8 cellular contexts compared by ENCODE assay signal in the genomic region with DNA sequence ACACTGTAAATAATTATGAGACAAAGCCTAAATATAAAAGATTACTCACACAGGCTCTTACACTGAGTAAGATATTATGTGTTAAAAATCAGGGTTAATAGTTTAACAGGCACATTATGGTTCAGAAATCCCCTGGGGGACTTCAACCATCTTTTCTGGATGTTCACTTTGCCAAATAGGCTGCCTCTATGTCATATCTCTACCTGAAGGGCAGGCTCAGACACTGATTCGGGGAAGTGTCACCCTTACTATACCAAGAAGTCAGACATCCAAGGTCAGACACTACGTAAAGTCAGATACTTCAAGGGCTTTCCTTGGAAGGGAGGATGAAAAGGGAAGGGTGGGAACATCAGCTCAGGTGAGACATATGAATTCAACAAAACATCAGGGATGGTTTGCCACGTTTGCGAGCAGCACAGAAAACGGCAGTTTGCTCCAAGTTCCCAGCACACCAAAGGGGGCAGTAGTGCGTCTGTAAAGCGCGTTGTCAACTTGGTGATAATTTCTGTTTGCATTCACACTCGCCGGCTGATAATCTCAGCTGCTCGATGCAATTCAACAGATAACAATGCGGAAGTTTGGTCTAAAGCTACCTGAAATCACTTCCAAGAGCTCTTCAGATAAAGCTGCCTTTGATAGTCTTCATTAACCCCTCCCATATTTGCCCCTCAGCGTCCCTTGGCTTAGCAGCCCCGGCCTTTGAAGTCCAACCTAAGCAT. TPM values are rescaled to one million over a fixed set of nuclear protein-coding genes. Genes with fewer than 3 reads are reported as not detected.
A peak's percentile ranks its signal among the peaks of the same experiment; 100 is the strongest.
DNase-seq lines count a peak whose midpoint lies in the region; TF ChIP-seq lines count a peak whose summit lies in the region.

No MANE protein-coding gene starts in this region.

- no peaks in the 10 kb centered on the region for H3K9me3 Mint-ChIP-seq in activated naive CD8-positive, alpha-beta T cell treated with anti-CD3 and anti-CD28 coated beads for 36 hours

- peak overlapping the region; percentile 92 for H3K27ac ChIP-seq in cardiac muscle cell
- H3K27ac ChIP-seq in parathyroid adenoma: peak overlapping the region; percentile 100
- peak overlapping the region; percentile 88 to 90 (median 89) for H3K27ac ChIP-seq in transverse colon

- H3F3A ChIP-seq in Loucy (ENCODE audit: low read depth): peaks cover 6% of the 10 kb centered on the region; the same call in 1 of the 2 replicates

- in situ Hi-C loops in HAP-1 (cut with MboI; ENCODE audit: low sequenced_read_pairs) (no loop called here), transverse colon (cut with MboI; ENCODE audit: low pct_ligation_motif_present in 1 of 4, low pct_unique_long_range_greater_than_20kb in 1 of 4, low sequenced_read_pairs in 3 of 4) (loop anchor here in 1 of 4 donors (10.0 kb wide), 1 partner anchor 99 kb away; no protein-coding TSS in a partner anchor)

- H3K27me3 ChIP-seq in HAP-1 (ENCODE audit: low read depth): no peaks in the 10 kb centered on the region
- no peaks in the 10 kb centered on the region for H3K27me3 ChIP-seq in Loucy (ENCODE audit: insufficient read depth, low read length, poor library complexity, severe bottlenecking)
- H3K27me3 ChIP-seq in cardiac muscle cell: no peaks in the 10 kb centered on the region
- H3K27me3 ChIP-seq in parathyroid adenoma (ENCODE audit: control insufficient read depth, insufficient read depth, low read length): no peaks in the 10 kb centered on the region
- H3K27me3 ChIP-seq in transverse colon: no peaks in the 10 kb centered on the region

- peak overlapping the region; percentile 97 for H3K27ac Mint-ChIP-seq in activated naive CD8-positive, alpha-beta T cell treated with anti-CD3 and anti-CD28 coated beads for 36 hours

- H3K36me3 Mint-ChIP-seq in activated naive CD8-positive, alpha-beta T cell treated with anti-CD3 and anti-CD28 coated beads for 36 hours: no peaks in the 10 kb centered on the region

- TF ChIP-seq POLR2A in transverse colon (IDR thresholded peaks at IDR 0.05): no peak

- H3K79me2 ChIP-seq in Loucy (ENCODE audit: insufficient read depth, low read length) (no peaks in the 10 kb centered on the region), parathyroid adenoma (no peaks in the 10 kb centered on the region)

- TF ChIP-seq EP300 in transverse colon (IDR thresholded peaks at IDR 0.05; ENCODE audit: low read depth): no peak

- H4K20me1 ChIP-seq in Loucy (ENCODE audit: insufficient read depth, low read length, poor library complexity, severe bottlenecking): no peaks in the 10 kb centered on the region

- H3K4me1 Mint-ChIP-seq in activated naive CD8-positive, alpha-beta T cell treated with anti-CD3 and anti-CD28 coated beads for 36 hours: peaks cover 30% of the 10 kb centered on the region

- H3K9me3 ChIP-seq in HAP-1 (no peaks in the 10 kb centered on the region), Loucy (ENCODE audit: insufficient read depth, low read depth, low read length) (no peaks in the 10 kb centered on the region), cardiac muscle cell (ENCODE audit: low read depth) (no peaks in the 10 kb centered on the region), parathyroid adenoma (ENCODE audit: control insufficient read depth, low read length) (no peaks in the 10 kb centered on the region), transverse colon (no peaks in the 10 kb centered on the region)

- H3K4me3 Mint-ChIP-seq in activated naive CD8-positive, alpha-beta T cell treated with anti-CD3 and anti-CD28 coated beads for 36 hours: peak overlapping the region; percentile 86

- H3K9ac ChIP-seq in Loucy (ENCODE audit: low read depth, low read length, poor library complexity, severe bottlenecking) (peak overlapping the region; percentile 75), parathyroid adenoma (peak overlapping the region; percentile 75)

- peak overlapping the region; percentile 23 for H3K4me3 ChIP-seq in HAP-1
- H3K4me3 ChIP-seq in Loucy (ENCODE audit: low read length, poor library complexity, severe bottlenecking): peak overlapping the region; percentile 83
- H3K4me3 ChIP-seq in cardiac muscle cell: peak overlapping the region; percentile 26
- H3K4me3 ChIP-seq in parathyroid adenoma (ENCODE audit: low read depth, low read length): peak overlapping the region; percentile 60
- peak overlapping the region; percentile 46 to 69 (median 64) for H3K4me3 ChIP-seq in transverse colon

- H3K4me2 ChIP-seq in Loucy (ENCODE audit: low read depth, low read length, poor library complexity, severe bottlenecking) (peak overlapping the region; percentile 81), parathyroid adenoma (ENCODE audit: low read length) (peak overlapping the region; percentile 78)

- H3K4me1 ChIP-seq in HAP-1: no peaks in the 10 kb centered on the region
- peaks cover 33% of the 10 kb centered on the region for H3K4me1 ChIP-seq in Loucy (ENCODE audit: insufficient read depth, low read length, poor library complexity, severe bottlenecking)
- peaks cover 32% of the 10 kb centered on the region for H3K4me1 ChIP-seq in cardiac muscle cell (ENCODE audit: low read depth)
- peaks cover 24% of the 10 kb centered on the region for H3K4me1 ChIP-seq in parathyroid adenoma
- peaks cover 4 to 18% (median 14%) of the 10 kb centered on the region in 4 donors for H3K4me1 ChIP-seq in transverse colon

- intact Hi-C loops in transverse colon (cut with DNase I; ENCODE audit: low total_unique reads): loop anchor here (5.0 to 10.0 kb wide), 2 partner anchors 109 to 1598 kb away; no protein-coding TSS in a partner anchor

- H3K36me3 ChIP-seq in HAP-1 (replicated peaks) (no peaks in the 10 kb centered on the region), Loucy (ENCODE audit: insufficient read depth, low read length) (no peaks in the 10 kb centered on the region), cardiac muscle cell (no peaks in the 10 kb centered on the region), parathyroid adenoma (ENCODE audit: control insufficient read depth, insufficient read depth, low read length) (no peaks in the 10 kb centered on the region), transverse colon (no peaks in the 10 kb centered on the region)

- DNase-seq in GM04504 (ENCODE audit: low read depth): peak; percentile 50
- DNase-seq in HAP-1 (ENCODE audit: low spot score in 2 of 2): peak; percentile 47 to 77
- peak; percentile 50 for DNase-seq in SK-N-DZ (ENCODE audit: low spot score)
- peak; percentile 76 for DNase-seq in activated naive CD8-positive, alpha-beta T cell treated with anti-CD3 and anti-CD28 coated beads for 36 hours
- peak; percentile 76 to 82 for DNase-seq in cardiac muscle cell (ENCODE audit: low read depth in 1 of 2, low spot score in 1 of 2)
- peak; percentile 87 for DNase-seq in transverse colon

- WGBS in transverse colon (ENCODE audit: low coverage in 1 of 2), 2 donors: 3 to 19% methylated on average over 3 to 14 of the region's 14 CpGs

- H2AFZ ChIP-seq in Loucy (ENCODE audit: low read length): peak overlapping the region; percentile 90
- peak overlapping the region; percentile 99 for H2AFZ ChIP-seq in parathyroid adenoma

- no peaks in the 10 kb centered on the region for H3K27me3 Mint-ChIP-seq in activated naive CD8-positive, alpha-beta T cell treated with anti-CD3 and anti-CD28 coated beads for 36 hours

- TF ChIP-seq CTCF in Loucy (conservative IDR thresholded peaks at IDR 0.05; ENCODE audit: low read length): peak; percentile 86
- peak; percentile 89 for TF ChIP-seq CTCF in cardiac muscle cell (IDR thresholded peaks at IDR 0.05; ENCODE audit: low read depth, low read length)
- TF ChIP-seq CTCF in parathyroid adenoma (IDR thresholded peaks at IDR 0.05): peak; percentile 89
- peak; percentile 68 to 80 (median 73) for TF ChIP-seq CTCF in transverse colon (IDR thresholded peaks at IDR 0.05)

- no peaks in the 10 kb centered on the region for H3K9me2 ChIP-seq in Loucy (replicated peaks; ENCODE audit: low read depth, low read length)

RNA-seq across cellular contexts. Expression of a gene that starts 0.9 kb away (rescaled TPM):
- not detected in 2 replicates for polyA plus RNA-seq in SK-N-DZ (2014; cell fraction: cytosol; rRNA removed)
- not detected in 2 replicates for polyA plus RNA-seq in SK-N-DZ (2014; cell fraction: nucleus; rRNA removed)
- total RNA-seq in activated naive CD8-positive, alpha-beta T cell treated with anti-CD3 and anti-CD28 coated beads for 36 hours: 1 to 10 TPM; 5.5 to 5.8 TPM
- total RNA-seq in cardiac muscle cell (19.8 and 25.4 TPM in 2 replicates), transverse colon (10 to 100 TPM in 1 of 4 donors, 1 to 10 TPM in 2, not detected in 1; 3.4 to 16.5 (median 4.8) TPM)
- polyA plus RNA-seq in cardiac muscle cell: 21.3 and 46.3 TPM in 2 replicates

Comparison
In these comparisons a context has a peak if more than half of its experiments do, and no peak if none do; other contexts are left out.
1. Peak in every context shown above with its lines: DNase-seq, H3K4me3 ChIP-seq and H3K27ac ChIP-seq.
2. H3K4me3 ChIP-seq: peak in every context shown above with its lines; median percentile 83 in Loucy; 64 in transverse colon; 60 in parathyroid adenoma; 26 in cardiac muscle cell; 23 in HAP-1.